ENCODE assay signal across 16 cellular contexts in the genomic region with DNA sequence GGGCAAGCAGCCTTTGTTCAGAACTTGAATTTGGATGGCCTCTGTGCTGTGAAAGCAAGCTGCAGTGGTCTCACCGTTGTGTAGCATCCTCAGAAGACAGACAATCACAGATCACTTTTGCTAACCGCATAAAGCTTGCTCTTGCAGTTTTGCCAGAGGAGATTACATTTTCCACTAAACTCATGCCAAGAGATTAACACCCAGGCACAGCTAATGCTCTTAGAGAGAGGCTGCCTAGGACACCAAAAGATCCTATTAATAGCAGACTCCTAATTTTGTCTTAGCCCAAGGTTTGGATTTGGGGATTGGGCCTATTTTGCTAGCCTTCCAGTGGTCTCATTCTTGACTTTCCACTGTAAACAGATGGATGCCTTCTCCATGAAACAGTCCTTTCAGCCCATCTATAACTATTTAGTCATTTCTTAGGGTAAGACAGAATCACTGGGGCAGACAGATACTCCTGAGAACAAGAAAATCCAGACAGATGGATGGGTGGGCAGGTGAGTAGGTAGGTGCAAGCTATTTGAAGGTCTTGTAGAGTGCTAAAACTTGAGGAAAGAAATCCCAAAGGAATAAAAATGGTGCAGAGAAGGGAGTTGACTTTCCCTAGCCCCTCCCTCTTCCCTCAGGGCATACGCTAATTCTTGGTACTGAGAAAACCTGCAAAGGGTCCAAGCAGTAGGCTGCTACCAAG.
"Had no signal": no experiment of that assay in that cellular context is flagged by ENCODE, and none has a peak within 500 bp of the region (broad histone marks: within the 10 kb centered on the region; RNA-seq: fewer than 3 reads in every experiment).

No MANE protein-coding gene starts in this region.

- H3K27me3 ChIP-seq: cardiac muscle cell, colonic mucosa, tibial nerve had no signal

- DNase-seq: activated B cell treated with CpG ODN at 0.5 μM for 24 hours; activated CD4-positive, alpha-beta memory T cell treated with anti-CD3 and anti-CD28 coated beads, Interleukin-2, amount 10 ng/mL, durations not matched to agents 7 days and 5 days; activated CD4-positive, alpha-beta T cell treated with anti-CD3 and anti-CD28 coated beads for 4 hours; activated CD8-positive, alpha-beta memory T cell treated with anti-CD3 and anti-CD28 coated beads, Interleukin-2, amount 10 ng/mL, durations not matched to agents 7 days and 5 days; colonic mucosa; nucleus accumbens; posterior cingulate gyrus; stimulated activated naive CD8-positive, alpha-beta T cell treated with anti-CD3 and anti-CD28 coated beads, Interleukin-15, Interleukin-2, amounts not matched to agents 100 U/mL and 50 U/mL, for 24 hours; substantia nigra had no signal

- H3K27ac ChIP-seq: cardiac muscle cell, colonic mucosa, skin epidermis, tibial nerve had no signal

- H3K36me3 ChIP-seq: cardiac muscle cell, colonic mucosa, tibial nerve had no signal

- ATAC-seq: activated CD8-positive, alpha-beta memory T cell treated with anti-CD3 and anti-CD28 coated beads, Interleukin-2, amount 10 ng/mL, durations not matched to agents 7 days and 5 days; natural killer cell treated with Interleukin-12 subunit alpha and Interleukin-12 subunit beta and Interleukin-15 and Interleukin-18, amount 100 ng/mL, for 72 hours; stimulated activated naive CD8-positive, alpha-beta T cell treated with anti-CD3 and anti-CD28 coated beads, Interleukin-15, Interleukin-2, amounts not matched to agents 100 U/mL and 50 U/mL, for 24 hours had no signal

- H3K4me1 ChIP-seq: colonic mucosa, tibial nerve had no signal

- H3K4me3 ChIP-seq: cardiac muscle cell, colonic mucosa, lung, skin epidermis, tibial nerve had no signal

- FAIRE-seq: frontal cortex, urothelium cell line had no signal

- H3K9me3 ChIP-seq: colonic mucosa, tibial nerve had no signal
